In the genomic region with DNA sequence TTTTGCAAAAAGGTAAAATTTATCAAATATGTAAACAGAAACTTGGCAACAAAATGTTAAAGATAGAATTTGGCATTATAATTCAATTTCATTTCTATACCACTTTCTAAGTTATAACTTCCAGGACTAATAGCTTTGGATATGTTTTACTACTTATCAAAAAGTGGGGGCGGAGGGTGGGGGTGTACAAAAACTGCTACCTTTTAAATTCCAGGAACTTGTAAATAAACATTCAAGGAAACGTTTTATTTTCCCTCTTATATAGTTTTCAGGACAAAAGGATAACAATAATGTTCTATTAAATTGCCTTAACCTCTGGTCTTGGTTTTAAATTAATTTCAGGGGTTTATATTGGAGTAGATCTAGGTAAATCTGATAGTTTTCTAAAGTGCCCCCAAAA, we compare ENCODE assay signal across 14 cellular contexts.
DNase-seq lines count a peak whose midpoint lies in the region; ATAC-seq and TF ChIP-seq lines count a peak whose summit lies in the region.
"Had no signal": no experiment of that assay in that cellular context is flagged by ENCODE, and none has a peak within 500 bp of the region (broad histone marks: within the 10 kb centered on the region; RNA-seq: fewer than 3 reads in every experiment).

No MANE protein-coding gene starts in this region.

- intact Hi-C loops in breast epithelium (cut with DNase I; ENCODE audit: low total_unique reads), result no loop called here
- intact Hi-C loops in MCF 10A (cut with micrococcal nuclease), result no loop called here

- TF ChIP-seq CTCF in breast epithelium (IDR thresholded peaks at IDR 0.05) (no peak), MCF 10A (IDR thresholded peaks at IDR 0.05; ENCODE audit: unreplicated experiment) (no peak), fibroblast of pulmonary artery (IDR thresholded peaks at IDR 0.05; ENCODE audit: low read length, missing control alignments) (no peak), parathyroid adenoma (IDR thresholded peaks at IDR 0.05) (no peak)

- H3K4me3 ChIP-seq in breast epithelium, result peak overlapping the region; percentile 62 to 71 (median 68)
- peak overlapping the region; percentile 73 for H3K4me3 ChIP-seq in fibroblast of pulmonary artery (replicated peaks; ENCODE audit: low read depth, low read length)
- H3K4me3 ChIP-seq in parathyroid adenoma (ENCODE audit: low read depth, low read length), result peak overlapping the region; percentile 3
- H3K4me3 ChIP-seq in urinary bladder (ENCODE audit: low read depth, low read length), result peak overlapping the region; percentile 25
- H3K4me3 ChIP-seq: lung had no signal

- no peak for TF ChIP-seq POLR2A in breast epithelium (IDR thresholded peaks at IDR 0.05)

- no TSS peak for BruUV-seq in MCF 10A (replicated peaks; lab: Mats Ljungman, UMichigan)

- H3K27me3 Mint-ChIP-seq in MCF 10A (ENCODE audit: insufficient read depth, unreplicated experiment), result no peaks in the 10 kb centered on the region
- H3K27me3 Mint-ChIP-seq: CD4-positive, CD25-positive, alpha-beta regulatory T cell; natural killer cell treated with Interleukin-12 subunit alpha and Interleukin-12 subunit beta and Interleukin-15 and Interleukin-18, amount 100 ng/mL, for 72 hours had no signal

- H3K4me1 ChIP-seq in breast epithelium (no peaks in the 10 kb centered on the region), parathyroid adenoma (peaks cover 14% of the 10 kb centered on the region), urinary bladder (ENCODE audit: insufficient read depth) (no peaks in the 10 kb centered on the region)

- peaks cover 18% of the 10 kb centered on the region for H3K4me1 Mint-ChIP-seq in MCF 10A (ENCODE audit: insufficient read depth, unreplicated experiment)

- H3K27ac ChIP-seq in breast epithelium (peak overlapping the region; percentile 95 to 97), parathyroid adenoma (peak overlapping the region; percentile 91), urinary bladder (ENCODE audit: low read depth) (no peak overlapping the region)

- POLR2A ChIA-PET in MCF 10A (lab: Yijun Ruan, JAX), result interaction anchor here (0.7 to 1.2 kb wide), 2 partner anchors 64 to 303 kb away, joined by 3 to 4 read pairs; no protein-coding TSS in a partner anchor

- H3K27me3 ChIP-seq in breast epithelium, result no peaks in the 10 kb centered on the region
- H3K27me3 ChIP-seq in parathyroid adenoma (ENCODE audit: control insufficient read depth, insufficient read depth, low read length), result no peaks in the 10 kb centered on the region

- H3K27ac Mint-ChIP-seq in MCF 10A (ENCODE audit: low read depth, unreplicated experiment), result no peak overlapping the region
- H3K27ac Mint-ChIP-seq: activated T-cell treated with anti-CD3 and anti-CD28 coated beads, Interleukin-2, amount 50 U/mL, for 72 hours; CD4-positive, CD25-positive, alpha-beta regulatory T cell; natural killer cell treated with Interleukin-12 subunit alpha and Interleukin-12 subunit beta and Interleukin-15 and Interleukin-18, amount 100 ng/mL, for 72 hours had no signal

- H3K4me2 ChIP-seq in parathyroid adenoma (ENCODE audit: low read length), result peak overlapping the region; percentile 50

- H3K4me3 Mint-ChIP-seq in MCF 10A (ENCODE audit: unreplicated experiment), result no peak overlapping the region
- H3K4me3 Mint-ChIP-seq: activated T-cell treated with anti-CD3 and anti-CD28 coated beads, Interleukin-2, amount 50 U/mL, for 72 hours; CD4-positive, CD25-positive, alpha-beta regulatory T cell; natural killer cell treated with Interleukin-12 subunit alpha and Interleukin-12 subunit beta and Interleukin-15 and Interleukin-18, amount 100 ng/mL, for 72 hours had no signal

- DNase-seq in breast epithelium (ENCODE audit: low spot score in 2 of 2) (no peak), MCF 10A (ENCODE audit: unreplicated experiment) (no peak), fibroblast of pulmonary artery (ENCODE audit: low read depth) (no peak), anterior cingulate cortex (lab: John Stamatoyannopoulos, UW) (no peak), EL (no peak)
- DNase-seq: 8988T; activated T-cell treated with anti-CD3 and anti-CD28 coated beads, Interleukin-2, amount 50 U/mL, for 72 hours; CD4-positive, CD25-positive, alpha-beta regulatory T cell; SIG-M5 had no signal

- peaks cover 10% of the 10 kb centered on the region for H3K79me2 ChIP-seq in parathyroid adenoma

- H3K9me3 ChIP-seq in breast epithelium (no peaks in the 10 kb centered on the region), parathyroid adenoma (ENCODE audit: control insufficient read depth, low read length) (no peaks in the 10 kb centered on the region)

- H3K9me3 Mint-ChIP-seq in MCF 10A (ENCODE audit: unreplicated experiment), result no peaks in the 10 kb centered on the region
- H3K9me3 Mint-ChIP-seq: activated T-cell treated with anti-CD3 and anti-CD28 coated beads, Interleukin-2, amount 50 U/mL, for 72 hours; natural killer cell treated with Interleukin-12 subunit alpha and Interleukin-12 subunit beta and Interleukin-15 and Interleukin-18, amount 100 ng/mL, for 72 hours had no signal

- H2AFZ ChIP-seq in parathyroid adenoma, result no peak overlapping the region

- CTCF ChIA-PET in MCF 10A (lab: Yijun Ruan, JAX), result no interaction called here

- H3K9ac ChIP-seq in parathyroid adenoma, result no peak overlapping the region

- no peak for ATAC-seq in HG03354 (IDR thresholded peaks at IDR 0.05; ENCODE audit: poor library complexity, severe bottlenecking, unreplicated experiment)
- ATAC-seq: activated T-cell treated with anti-CD3 and anti-CD28 coated beads, Interleukin-2, amount 50 U/mL, for 72 hours; natural killer cell treated with Interleukin-12 subunit alpha and Interleukin-12 subunit beta and Interleukin-15 and Interleukin-18, amount 100 ng/mL, for 72 hours had no signal

- WGBS in urinary bladder, result 28% methylated on average over 2 of the region's 2 CpGs

- H3K36me3 Mint-ChIP-seq in MCF 10A (ENCODE audit: insufficient read depth, unreplicated experiment), result peaks cover 54% of the 10 kb centered on the region
- H3K36me3 Mint-ChIP-seq: CD4-positive, CD25-positive, alpha-beta regulatory T cell; natural killer cell treated with Interleukin-12 subunit alpha and Interleukin-12 subunit beta and Interleukin-15 and Interleukin-18, amount 100 ng/mL, for 72 hours had no signal

- H3K36me3 ChIP-seq in breast epithelium (peaks cover 3% of the 10 kb centered on the region), parathyroid adenoma (ENCODE audit: control insufficient read depth, insufficient read depth, low read length) (no peaks in the 10 kb centered on the region), urinary bladder (ENCODE audit: insufficient read depth) (no peaks in the 10 kb centered on the region)

Comparison
In these comparisons a context has a peak if more than half of its experiments do, and no peak if none do; other contexts are left out.
1. H3K4me3 ChIP-seq: peak in every context shown above with its lines; median percentile 73 in fibroblast of pulmonary artery; 68 in breast epithelium; 25 in urinary bladder; 3 in parathyroid adenoma.